Comparison of ENCODE assay signal across 8 cellular contexts in the genomic region with DNA sequence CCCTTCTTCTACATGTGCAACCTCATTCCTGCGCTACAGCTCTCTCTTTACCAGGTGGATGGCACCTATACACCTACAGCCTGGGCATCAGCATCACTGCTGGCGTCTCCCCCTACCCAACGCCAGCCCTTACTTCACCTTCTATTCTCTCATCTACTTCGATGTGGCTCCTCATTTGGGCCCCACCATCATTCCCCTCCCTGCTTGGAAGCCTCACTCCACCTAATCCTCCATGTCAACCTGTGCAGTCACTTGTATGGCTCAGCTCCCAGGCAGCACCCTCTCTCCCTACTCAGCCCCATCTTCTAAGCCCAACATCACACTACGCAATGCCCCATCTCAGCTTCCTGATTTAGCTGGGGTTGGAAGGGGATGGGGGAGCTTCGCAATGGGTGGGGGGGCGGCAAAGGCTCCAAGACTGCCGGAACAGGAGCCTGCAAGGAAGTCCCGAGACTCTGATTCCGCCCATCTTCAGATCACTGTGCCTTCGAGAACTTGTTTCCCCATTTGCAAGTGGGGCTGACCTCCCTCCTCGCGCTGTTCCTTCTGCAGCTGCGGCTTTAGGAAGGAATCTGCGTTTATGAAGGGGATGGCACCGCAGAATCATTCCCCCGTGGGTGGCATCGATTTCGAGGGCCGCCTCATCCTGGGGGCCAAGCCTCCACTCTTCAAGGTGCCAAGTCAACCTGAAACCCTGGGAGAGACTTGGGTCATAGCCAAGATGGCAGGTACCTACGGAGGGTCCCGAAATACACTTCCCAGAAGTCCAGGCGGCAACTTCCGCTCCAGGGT. TPM values are rescaled to one million over a fixed set of nuclear protein-coding genes. Genes with fewer than 3 reads are reported as not detected.
DNase-seq lines count a peak whose midpoint lies in the region; ATAC-seq and TF ChIP-seq lines count a peak whose summit lies in the region.

No MANE protein-coding gene starts in this region.

- peaks cover 29% of the 10 kb centered on the region for H3K4me1 ChIP-seq in CD4-positive, alpha-beta memory T cell (ENCODE audit: insufficient read depth, low read length)
- peaks cover 27% of the 10 kb centered on the region for H3K4me1 ChIP-seq in OCI-LY7 (ENCODE audit: insufficient read depth, low read length, poor library complexity, severe bottlenecking)

- peak overlapping the region; percentile 99 for H3K27ac ChIP-seq in CD4-positive, alpha-beta memory T cell (ENCODE audit: low read depth, low read length)
- H3K27ac ChIP-seq in OCI-LY7 (ENCODE audit: low read depth, low read length, poor library complexity, severe bottlenecking) = peak overlapping the region; percentile 86

- BruUV-seq in OCI-LY7 (replicated peaks; lab: Mats Ljungman, UMichigan) = no TSS peak

- peaks cover 0 to 2% (median 0%) of the 10 kb centered on the region in 8 donors for H3K9me3 Mint-ChIP-seq in CD4-positive, alpha-beta memory T cell
- no peaks in the 10 kb centered on the region for H3K9me3 Mint-ChIP-seq in osteocyte (ENCODE audit: unreplicated experiment)

- H3K79me2 ChIP-seq in OCI-LY7 (ENCODE audit: insufficient read depth, low read depth, low read length) = no peaks in the 10 kb centered on the region

- H3K9me3 ChIP-seq in CD4-positive, alpha-beta memory T cell (ENCODE audit: control insufficient read depth in 1 of 2, low read length in 2 of 2) = no peaks in the 10 kb centered on the region
- H3K9me3 ChIP-seq in OCI-LY7 (ENCODE audit: low read length) = no peaks in the 10 kb centered on the region

- no peaks in the 10 kb centered on the region for H3K9me2 ChIP-seq in OCI-LY7 (ENCODE audit: insufficient read depth, low read length)

- CTCF ChIA-PET in CD4-positive, alpha-beta memory T cell (lab: Charles Lee; ENCODE audit: partially characterized antibody) = interaction anchor here (2.4 kb wide), 1 partner anchor 52 kb away, joined by 10 read pairs; a partner anchor contains a TSS
- CTCF ChIA-PET in OCI-LY7 (lab: Charles Lee; ENCODE audit: unreplicated experiment) = no interaction called here

- no peak for TF ChIP-seq POLR2A in erythroblast (IDR thresholded peaks at IDR 0.05; ENCODE audit: low read length)

- H3K36me3 Mint-ChIP-seq in CD4-positive, alpha-beta memory T cell = peaks cover 0 to 28% of the 10 kb centered on the region in 2 donors
- H3K36me3 Mint-ChIP-seq in osteocyte (ENCODE audit: unreplicated experiment) = no peaks in the 10 kb centered on the region

- POLR2A ChIA-PET in CD4-positive, alpha-beta memory T cell (lab: Charles Lee; ENCODE audit: partially characterized antibody) = interaction anchor here (0.9 to 4.6 kb wide), 10 partner anchors 9 to 132 kb away, joined by 3 to 47 read pairs (median 8); a partner anchor contains a TSS
- POLR2A ChIA-PET in OCI-LY7 (lab: Charles Lee) = no interaction called here

- no peaks in the 10 kb centered on the region for H3K27me3 Mint-ChIP-seq in CD4-positive, alpha-beta memory T cell
- H3K27me3 Mint-ChIP-seq in osteocyte (ENCODE audit: unreplicated experiment) = no peaks in the 10 kb centered on the region

- intact Hi-C loops in CD4-positive, alpha-beta memory T cell (cut with micrococcal nuclease) = no loop called here
- intact Hi-C loops in OCI-LY7 (cut with micrococcal nuclease; ENCODE audit: unreplicated experiment) = loop anchor here (2.0 kb wide), 1 partner anchor 57 kb away; no protein-coding TSS in a partner anchor

- ATAC-seq in GM19463 (IDR thresholded peaks at IDR 0.05; ENCODE audit: unreplicated experiment) = no peak

- H3K4me1 Mint-ChIP-seq in CD4-positive, alpha-beta memory T cell = peaks cover 16 to 38% (median 28%) of the 10 kb centered on the region in 4 donors
- H3K4me1 Mint-ChIP-seq in osteocyte (ENCODE audit: unreplicated experiment) = peaks cover 28% of the 10 kb centered on the region

- peak overlapping the region; percentile 26 to 78 for H3K4me3 ChIP-seq in CD4-positive, alpha-beta memory T cell (ENCODE audit: low read length in 2 of 2)
- peak overlapping the region; percentile 76 for H3K4me3 ChIP-seq in OCI-LY7 (ENCODE audit: low read depth, low read length, poor library complexity, severe bottlenecking)
- H3K4me3 ChIP-seq in epithelial cell of esophagus (ENCODE audit: low read length) = peak overlapping the region; percentile 81

- H2AFZ ChIP-seq in OCI-LY7 (ENCODE audit: low read length) = peak overlapping the region; percentile 49; the same call in 1 of the 2 replicates

- H3K27me3 ChIP-seq in CD4-positive, alpha-beta memory T cell (ENCODE audit: insufficient read depth, low read length) = no peaks in the 10 kb centered on the region

- H3K4me3 Mint-ChIP-seq in CD4-positive, alpha-beta memory T cell = peak overlapping the region; percentile 89 to 99 (median 96)
- peak overlapping the region; percentile 99 for H3K4me3 Mint-ChIP-seq in osteocyte (ENCODE audit: unreplicated experiment)

- no peak for DNase-seq in CD4-positive, alpha-beta memory T cell
- DNase-seq in OCI-LY7 (ENCODE audit: low spot score) (no peak), epithelial cell of esophagus (ENCODE audit: low read depth) (no peak), osteocyte (ENCODE audit: extremely low spot score, unreplicated experiment) (no peak), DMS 273 (lab: John Stamatoyannopoulos, UW; ENCODE audit: unreplicated experiment) (no peak), NK-92 (lab: John Stamatoyannopoulos, UW; ENCODE audit: unreplicated experiment) (no peak), erythroblast (lab: John Stamatoyannopoulos, UW) (no peak)

- TF ChIP-seq CTCF in OCI-LY7 (conservative IDR thresholded peaks at IDR 0.05; ENCODE audit: low read length) (no peak), epithelial cell of esophagus (IDR thresholded peaks at IDR 0.05; ENCODE audit: insufficient read depth, low read depth, low read length, missing control alignments) (no peak), osteocyte (IDR thresholded peaks at IDR 0.05) (no peak)

- peak overlapping the region; percentile 89 for H3K4me2 ChIP-seq in OCI-LY7 (ENCODE audit: low read length)

- peak overlapping the region; percentile 96 to 100 (median 100) for H3K27ac Mint-ChIP-seq in CD4-positive, alpha-beta memory T cell
- peak overlapping the region; percentile 99 for H3K27ac Mint-ChIP-seq in osteocyte (ENCODE audit: unreplicated experiment)

- no peaks in the 10 kb centered on the region for H4K20me1 ChIP-seq in OCI-LY7 (ENCODE audit: insufficient read depth, low read length)

- H3K36me3 ChIP-seq in CD4-positive, alpha-beta memory T cell (ENCODE audit: insufficient read depth, low read length) = no peaks in the 10 kb centered on the region
- peaks cover 33% of the 10 kb centered on the region; the same call in 1 of the 2 replicates for H3K36me3 ChIP-seq in OCI-LY7 (ENCODE audit: insufficient read depth, low read length)

RNA-seq across cellular contexts. Expression of a gene that starts 0.9 kb away (rescaled TPM):
- total RNA-seq in CD4-positive, alpha-beta memory T cell = 10 to 100 TPM; 42.7 to 44.4 TPM
- polyA plus RNA-seq in CD4-positive, alpha-beta memory T cell = 1 to 10 TPM; 5.2 to 8.9 TPM
- 20.7 and 30.0 TPM in 2 replicates for total RNA-seq in OCI-LY7 (2014; rRNA removed; shearing (Covaris generic))
- total RNA-seq in OCI-LY7 (2022) (39.1 and 41.1 TPM in 2 replicates), osteocyte (25.3 and 30.9 TPM in 2 replicates)

RNA-seq across cellular contexts. Expression of a gene that starts 13.8 kb away (rescaled TPM):
- 10 to 100 TPM; 55.1 to 58.3 TPM for total RNA-seq in CD4-positive, alpha-beta memory T cell
- 10 to 100 TPM; 12.4 to 23.8 TPM for polyA plus RNA-seq in CD4-positive, alpha-beta memory T cell
- 101 and 105 TPM in 2 replicates for total RNA-seq in OCI-LY7 (2014; rRNA removed; shearing (Covaris generic))
- total RNA-seq in OCI-LY7 (2022) = 117 and 130 TPM in 2 replicates
- 76.2 and 78.3 TPM in 2 replicates for total RNA-seq in osteocyte

RNA-seq across cellular contexts. Expression of a gene that starts 17.3 kb away (rescaled TPM):
- 10 to 100 TPM; 81.1 to 88.4 TPM for total RNA-seq in CD4-positive, alpha-beta memory T cell
- polyA plus RNA-seq in CD4-positive, alpha-beta memory T cell = 100 to 1,000 TPM; 200 to 238 TPM
- 72.7 and 108 TPM in 2 replicates for total RNA-seq in OCI-LY7 (2014; rRNA removed; shearing (Covaris generic))
- 101 and 112 TPM in 2 replicates for total RNA-seq in OCI-LY7 (2022)
- 130 and 132 TPM in 2 replicates for total RNA-seq in osteocyte

RNA-seq across cellular contexts. Expression of a gene that starts 28.4 kb away (rescaled TPM):
- 100 to 1,000 TPM; 342 to 348 TPM for total RNA-seq in CD4-positive, alpha-beta memory T cell
- 10 to 100 TPM; 19.4 to 70.9 TPM for polyA plus RNA-seq in CD4-positive, alpha-beta memory T cell
- 551 and 729 TPM in 2 replicates for total RNA-seq in OCI-LY7 (2014; rRNA removed; shearing (Covaris generic))
- total RNA-seq in OCI-LY7 (2022) = 601 and 603 TPM in 2 replicates
- total RNA-seq in osteocyte = 333 and 354 TPM in 2 replicates

RNA-seq across cellular contexts. Expression of a gene that starts 52.6 kb away (rescaled TPM):
- total RNA-seq in CD4-positive, alpha-beta memory T cell = 10 to 100 TPM; 19.8 TPM
- 1 to 10 TPM; 1.9 to 6.2 TPM for polyA plus RNA-seq in CD4-positive, alpha-beta memory T cell
- 6.7 and 10.7 TPM in 2 replicates for total RNA-seq in OCI-LY7 (2014; rRNA removed; shearing (Covaris generic))
- 14.7 and 16.4 TPM in 2 replicates for total RNA-seq in OCI-LY7 (2022)
- 16.7 and 17.2 TPM in 2 replicates for total RNA-seq in osteocyte
